2 cellular contexts compared by ENCODE assay signal in genomic region chr3:32557640-32558352, GRCh38.
TF ChIP-seq lines count a peak whose summit lies in the region.

No MANE protein-coding gene starts in this region.

TF ChIP-seq in IMR-90, 13 proteins besides CTCF, POLR2A, EP300 and RAD21:
- TF ChIP-seq CHD1 (IDR thresholded peaks at IDR 0.05; ENCODE audit: low read depth, low read length) (no peak), NFE2L2 (IDR thresholded peaks at IDR 0.05; ENCODE audit: low read depth, low read length) (no peak), BHLHE40 (IDR thresholded peaks at IDR 0.05; ENCODE audit: low read depth, low read length) (no peak), SMC3 (IDR thresholded peaks at IDR 0.05; ENCODE audit: low read depth, low read length) (no peak), MAZ (IDR thresholded peaks at IDR 0.05; ENCODE audit: borderline replicate concordance, low read depth, low read length) (no peak), CEBPB (IDR thresholded peaks at IDR 0.05; ENCODE audit: low read depth, low read length) (peak; percentile 55), MXI1 (IDR thresholded peaks at IDR 0.05; ENCODE audit: borderline replicate concordance, low read depth, low read length) (no peak), MAFK (IDR thresholded peaks at IDR 0.05; ENCODE audit: low read depth, low read length) (no peak)

TF ChIP-seq in K562, 482 proteins besides CTCF, POLR2A, EP300 and RAD21:
- TF ChIP-seq ZNF121 (CRISPR knock-in tag; conservative IDR thresholded peaks at IDR 0.05) (peak; percentile 93), TCF7 (IDR thresholded peaks at IDR 0.05; ENCODE audit: borderline replicate concordance) (no peak), FOXA3 (CRISPR knock-in tag; conservative IDR thresholded peaks at IDR 0.05 in 1 of 2, IDR thresholded peaks at IDR 0.05 in 1 of 2) (peak in 1 of 2 experiments; percentile 91; a peak in 2 of 4 replicates), RBM34 (IDR thresholded peaks at IDR 0.05; ENCODE audit: borderline replicate concordance, insufficient read depth, low read length) (no peak), CBX3 (IDR thresholded peaks at IDR 0.05; ENCODE audit: borderline replicate concordance in 1 of 2, low read length in 2 of 2) (no peak), SOX6 (IDR thresholded peaks at IDR 0.05) (no peak), ZNF175 (CRISPR knock-in tag; IDR thresholded peaks at IDR 0.05; ENCODE audit: low read depth) (no peak), CEBPB (tag; IDR thresholded peaks at IDR 0.05) (peak; percentile 88), LARP7 (IDR thresholded peaks at IDR 0.05) (no peak), CEBPG (CRISPR knock-in tag; IDR thresholded peaks at IDR 0.05) (no peak), CEBPG (tag; conservative IDR thresholded peaks at IDR 0.05 in 1 of 2, IDR thresholded peaks at IDR 0.05 in 1 of 2) (0 out of 4 replicates have a peak, but pooled peaks of 1 of the 2 experiments have one; percentile 37), KDM1A (IDR thresholded peaks at IDR 0.05) (no peak), FOXM1 (IDR thresholded peaks at IDR 0.05; ENCODE audit: low read depth) (no peak), FOXM1 (CRISPR knock-in tag; IDR thresholded peaks at IDR 0.05; ENCODE audit: low read depth) (no peak)
